ENCODE assay signal across 26 cellular contexts in the genomic region with DNA sequence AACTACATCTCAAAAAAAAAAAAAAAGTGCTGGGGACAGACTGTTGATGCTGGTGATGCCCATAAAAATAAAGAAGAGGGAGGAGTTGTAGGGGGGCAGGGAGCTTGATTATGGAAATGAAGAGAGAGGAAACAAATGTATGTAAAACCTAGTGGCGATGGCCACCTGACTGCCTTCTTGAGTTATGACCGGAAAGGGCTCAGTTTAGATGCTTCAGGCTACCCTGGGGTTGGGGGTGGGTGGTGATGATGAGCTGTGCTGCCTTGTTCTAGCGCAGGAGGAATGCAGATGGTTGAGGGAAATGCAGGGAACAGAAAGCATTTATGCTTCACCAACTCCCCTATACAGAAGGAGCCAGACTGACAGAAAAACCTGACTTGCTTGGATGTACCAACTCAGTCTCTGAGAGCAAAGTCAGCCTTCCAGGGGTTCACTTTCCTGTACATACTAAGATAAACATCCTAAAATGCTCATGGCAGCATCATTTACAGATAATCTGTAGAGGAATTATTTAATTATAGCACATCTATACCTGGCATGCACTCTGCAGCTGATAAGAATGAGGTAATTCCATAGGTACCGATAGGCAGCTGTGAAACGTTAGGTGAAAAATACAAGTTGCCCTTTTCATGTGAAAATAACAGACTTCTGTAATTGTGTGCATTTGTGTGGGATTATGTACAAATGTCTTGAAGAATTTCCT. TPM values are rescaled to one million over a fixed set of nuclear protein-coding genes. Genes with fewer than 3 reads are reported as not detected.
DNase-seq lines count a peak whose midpoint lies in the region; ATAC-seq and TF ChIP-seq lines count a peak whose summit lies in the region.
"Had no signal": no experiment of that assay in that cellular context is flagged by ENCODE, and none has a peak within 500 bp of the region (broad histone marks: within the 10 kb centered on the region; RNA-seq: fewer than 3 reads in every experiment).

No MANE protein-coding gene starts in this region.

- ATAC-seq in activated B cell treated with CpG ODN at 0.5 μM for 24 hours (ENCODE audit: low read depth), result no peak
- no peak for ATAC-seq in HG03571 (IDR thresholded peaks at IDR 0.05; ENCODE audit: unreplicated experiment)
- ATAC-seq: K562; natural killer cell treated with Interleukin-12 subunit alpha and Interleukin-12 subunit beta and Interleukin-15 and Interleukin-18, amount 100 ng/mL, for 72 hours had no signal

- H3K9me3 Mint-ChIP-seq in activated B cell treated with CpG ODN at 0.5 μM for 24 hours, result no peaks in the 10 kb centered on the region
- no peaks in the 10 kb centered on the region for H3K9me3 Mint-ChIP-seq in endothelial cell (ENCODE audit: unreplicated experiment)
- H3K9me3 Mint-ChIP-seq: natural killer cell treated with Interleukin-12 subunit alpha and Interleukin-12 subunit beta and Interleukin-15 and Interleukin-18, amount 100 ng/mL, for 72 hours had no signal

- H3K9me3 ChIP-seq in Karpas-422 (ENCODE audit: low read length), result no peaks in the 10 kb centered on the region
- H3K9me3 ChIP-seq: breast epithelium, MG63, upper lobe of left lung had no signal

- peak overlapping the region; percentile 29 for H3K4me3 Mint-ChIP-seq in activated B cell treated with CpG ODN at 0.5 μM for 24 hours
- H3K4me3 Mint-ChIP-seq in endothelial cell (ENCODE audit: unreplicated experiment), result no peak overlapping the region
- H3K4me3 Mint-ChIP-seq: activated naive CD8-positive, alpha-beta T cell; natural killer cell treated with Interleukin-12 subunit alpha and Interleukin-12 subunit beta and Interleukin-15 and Interleukin-18, amount 100 ng/mL, for 72 hours had no signal

- peaks cover 47% of the 10 kb centered on the region for H3K4me1 Mint-ChIP-seq in activated B cell treated with CpG ODN at 0.5 μM for 24 hours
- H3K4me1 Mint-ChIP-seq in endothelial cell (ENCODE audit: unreplicated experiment), result peaks cover 11% of the 10 kb centered on the region

- peak overlapping the region; percentile 25 for H3K27ac ChIP-seq in Karpas-422 (ENCODE audit: low read length)
- H3K27ac ChIP-seq: breast epithelium, C4-2B, dorsolateral prefrontal cortex, GM23248, SK-N-MC, skin epidermis, upper lobe of left lung had no signal

- no peak overlapping the region for H2AFZ ChIP-seq in Karpas-422 (ENCODE audit: low read length)

- POLR2A ChIA-PET in activated B cell treated with CpG ODN at 0.5 μM for 24 hours (lab: Charles Lee), result interaction anchor here (0.6 to 1.5 kb wide), 6 partner anchors 8 to 37 kb away, joined by 3 to 7 read pairs (median 3); partner anchors contain the start of gene BCAR3

- no peaks in the 10 kb centered on the region for H3K9me2 ChIP-seq in Karpas-422 (replicated peaks; ENCODE audit: insufficient read depth, low read length)

- intact Hi-C loops in activated B cell treated with CpG ODN at 0.5 μM for 24 hours (cut with micrococcal nuclease), result loop anchor here (10.0 kb wide), 3 partner anchors 345 to 725 kb away; partner anchors contain the start of genes ABCD3 and DR1
- intact Hi-C loops in posterior vena cava (cut with DNase I), result no loop called here

- peaks cover 80% of the 10 kb centered on the region for H3K4me1 ChIP-seq in Karpas-422 (ENCODE audit: low read length)
- H3K4me1 ChIP-seq: breast epithelium had no signal

- H3K4me2 ChIP-seq in Karpas-422 (ENCODE audit: low read depth, low read length, poor library complexity, severe bottlenecking), result peak overlapping the region; percentile 59

- H3K9ac ChIP-seq in Karpas-422 (ENCODE audit: low read length), result 0 out of 2 replicates have a peak overlapping the region, but pooled peaks have one; percentile 2
- H3K9ac ChIP-seq: GM23248 had no signal

- H3K27me3 Mint-ChIP-seq in activated B cell treated with CpG ODN at 0.5 μM for 24 hours, result no peaks in the 10 kb centered on the region
- peaks cover 1% of the 10 kb centered on the region for H3K27me3 Mint-ChIP-seq in endothelial cell (ENCODE audit: unreplicated experiment)

- H4K20me1 ChIP-seq in Karpas-422 (ENCODE audit: insufficient read depth, low read depth, low read length), result no peaks in the 10 kb centered on the region

- DNase-seq in EH (ENCODE audit: low read depth) (peak; percentile 60), Karpas-422 (peak; percentile 77), activated B cell treated with CpG ODN at 0.5 μM for 24 hours (no peak), posterior vena cava (ENCODE audit: low spot score) (peak; percentile 7), T-helper 9 cell (no peak), endothelial cell (ENCODE audit: low spot score) (no peak)
- DNase-seq: Calu3; DMS79; dorsolateral prefrontal cortex; foreskin melanocyte; GM23248; MG63; NCI-H1436; NCI-H2081 treated with DMSO at 0.1 percent for 48 hours; NCI-H774; stimulated activated naive CD4-positive, alpha-beta T cell; upper lobe of left lung had no signal

- CTCF ChIA-PET in activated B cell treated with CpG ODN at 0.5 μM for 24 hours (lab: Charles Lee), result interaction anchor here (1.3 kb wide), 1 partner anchor 15 kb away, joined by 3 read pairs; no protein-coding TSS in a partner anchor

- H3K4me3 ChIP-seq in Karpas-422 (ENCODE audit: low read length), result peak overlapping the region; percentile 1; the same call in 1 of the 2 replicates
- H3K4me3 ChIP-seq: breast epithelium, dorsolateral prefrontal cortex, GM23248, K562, lung, MG63, SK-N-MC, skin epidermis, upper lobe of left lung had no signal

- no peak for TF ChIP-seq CTCF in activated B cell treated with CpG ODN at 0.5 μM for 24 hours (IDR thresholded peaks at IDR 0.05)
- TF ChIP-seq CTCF in endothelial cell (IDR thresholded peaks at IDR 0.05; ENCODE audit: unreplicated experiment), result no peak

- H3K36me3 Mint-ChIP-seq in activated B cell treated with CpG ODN at 0.5 μM for 24 hours (ENCODE audit: low read depth) (no peaks in the 10 kb centered on the region), endothelial cell (ENCODE audit: low read depth, unreplicated experiment) (no peaks in the 10 kb centered on the region)
- H3K36me3 Mint-ChIP-seq: activated naive CD8-positive, alpha-beta T cell; natural killer cell treated with Interleukin-12 subunit alpha and Interleukin-12 subunit beta and Interleukin-15 and Interleukin-18, amount 100 ng/mL, for 72 hours had no signal

- H3K27ac Mint-ChIP-seq in activated B cell treated with CpG ODN at 0.5 μM for 24 hours (peak overlapping the region; percentile 28), endothelial cell (ENCODE audit: unreplicated experiment) (no peak overlapping the region)
- H3K27ac Mint-ChIP-seq: activated naive CD8-positive, alpha-beta T cell had no signal

- no peaks in the 10 kb centered on the region for H3K79me2 ChIP-seq in Karpas-422 (ENCODE audit: low read length)

- no peaks in the 10 kb centered on the region for H3K36me3 ChIP-seq in Karpas-422 (ENCODE audit: insufficient read depth, low read length)
- H3K36me3 ChIP-seq: breast epithelium, MG63, upper lobe of left lung had no signal

- H3K27me3 ChIP-seq in Karpas-422 (ENCODE audit: low read length), result no peaks in the 10 kb centered on the region
- H3K27me3 ChIP-seq: breast epithelium, MG63, upper lobe of left lung had no signal

RNA-seq across cellular contexts. Expression of gene BCAR3, which starts 8.0 kb away (rescaled TPM):
- total RNA-seq in Karpas-422 (2014; rRNA removed; shearing (Covaris generic); ENCODE audit: low replicate concordance), result 9.9 and 12.6 TPM in 2 replicates
- 54.0 and 59.5 TPM in 2 replicates for total RNA-seq in activated B cell treated with CpG ODN at 0.5 μM for 24 hours
- total RNA-seq in posterior vena cava, result 10 to 100 TPM; 10.4 to 17.5 TPM
- total RNA-seq in endothelial cell (ENCODE audit: unreplicated experiment), result 19.9 TPM

Comparison
In these comparisons a context has a peak if more than half of its experiments do, and no peak if none do; other contexts are left out.
1. DNase-seq: peak in EH (single experiment), Karpas-422 (single experiment) and posterior vena cava (single experiment); none in activated B cell treated with CpG ODN at 0.5 μM for 24 hours (single experiment), T-helper 9 cell (single experiment) and endothelial cell (single experiment).